24 cellular contexts compared by ENCODE assay signal in the genomic region with DNA sequence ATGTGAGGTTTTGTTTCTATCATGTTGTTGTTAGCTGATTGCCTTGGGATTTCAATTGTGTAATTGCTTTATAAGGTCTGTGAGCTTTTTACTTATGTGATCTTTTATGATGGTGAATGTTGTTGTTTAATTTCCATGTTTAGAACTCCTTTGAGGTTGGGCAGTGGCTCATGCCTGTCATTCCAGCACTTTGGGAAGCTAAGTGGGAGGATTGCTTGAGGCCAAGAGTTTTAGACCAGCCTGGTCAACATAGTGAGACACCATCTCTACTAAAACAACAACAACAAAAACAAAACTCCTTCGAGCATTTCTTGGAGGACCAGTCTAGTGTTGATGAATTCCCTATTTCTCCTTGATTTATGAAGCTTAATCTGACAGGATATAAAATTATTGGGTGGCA.
"Had no signal": no experiment of that assay in that cellular context is flagged by ENCODE, and none has a peak within 500 bp of the region (broad histone marks: within the 10 kb centered on the region; RNA-seq: fewer than 3 reads in every experiment).

No MANE protein-coding gene starts in this region.

- H3K4me1 ChIP-seq: gastrocnemius medialis, left lung, neural progenitor cell, parathyroid adenoma, suprapubic skin, transverse colon, upper lobe of right lung, uterus had no signal

- H3K27me3 ChIP-seq: gastrocnemius medialis, left lung, neural progenitor cell, right lobe of liver, suprapubic skin, transverse colon, upper lobe of right lung, uterus had no signal

- H3K4me3 ChIP-seq: gastrocnemius medialis, left lung, mucosa of descending colon, neural progenitor cell, right lobe of liver, smooth muscle cell, suprapubic skin, transverse colon, upper lobe of right lung, uterus had no signal

- H3K4me2 ChIP-seq: neural progenitor cell, smooth muscle cell had no signal

- H3K9ac ChIP-seq: neural progenitor cell, parathyroid adenoma had no signal

- H3K27ac ChIP-seq: gastrocnemius medialis, left lung, neural progenitor cell, parathyroid adenoma, right lobe of liver, suprapubic skin, transverse colon, upper lobe of right lung, uterus had no signal

- H2AFZ ChIP-seq: neural progenitor cell, parathyroid adenoma had no signal

- DNase-seq: cortex of kidney; effector memory CD8-positive, alpha-beta T cell; foreskin fibroblast; gastrocnemius medialis; head of caudate nucleus; left cardiac atrium; left lung; mesenchymal stem cell; mucosa of descending colon; naive B cell; right lobe of liver; stimulated activated CD4-positive, alpha-beta T cell treated with anti-CD3 and anti-CD28 coated beads, Interleukin-12 subunit alpha, Interleukin-12 subunit beta, amount 100 ng/mL, for 4 hours; stimulated activated CD4-positive, alpha-beta T cell treated with anti-CD3 and anti-CD28 coated beads, Interleukin-1b, Interleukin-23, amount 100 ng/mL, for 48 hours; stimulated activated CD4-positive, alpha-beta T cell treated with anti-CD3 and anti-CD28 coated beads, Interleukin-4, amount 100 ng/mL, for 1 hour; stimulated activated CD8-positive, alpha-beta memory T cell treated with anti-CD3 and anti-CD28 coated beads, Interleukin-4, amount 100 ng/mL, for 48 hours; stimulated activated naive CD4-positive, alpha-beta T cell; stimulated activated naive CD8-positive, alpha-beta T cell treated with anti-CD3 and anti-CD28 coated beads, Interleukin-15, amount 100 ng/mL, for 72 hours; transverse colon; upper lobe of right lung; uterus had no signal

- H3K9me3 ChIP-seq: mucosa of descending colon, right lobe of liver, transverse colon, upper lobe of right lung had no signal

- H3K36me3 ChIP-seq: gastrocnemius medialis, left lung, neural progenitor cell, right lobe of liver, suprapubic skin, upper lobe of right lung, uterus had no signal

- H3K79me2 ChIP-seq: parathyroid adenoma had no signal
